1 cellular context compared by ENCODE assay signal in genomic region chr1:42816600-42817439, GRCh38.
TF ChIP-seq lines count a peak whose summit lies in the region.

ERMAP (plus strand) TSS chr1:42817122; CDS start chr1:42830449, 13,327 bp downstream.
SVBP (minus strand) TSS chr1:42817397; CDS start chr1:42816544, 853 bp downstream.

TF ChIP-seq in liver, 16 proteins besides CTCF, POLR2A, EP300 and RAD21 (continued from another document):
- TF ChIP-seq ZBTB33 (IDR thresholded peaks at IDR 0.05) (no peak), FOXA2 (IDR thresholded peaks at IDR 0.05) (no peak)
